1 cellular context compared by ENCODE assay signal in the genomic region with DNA sequence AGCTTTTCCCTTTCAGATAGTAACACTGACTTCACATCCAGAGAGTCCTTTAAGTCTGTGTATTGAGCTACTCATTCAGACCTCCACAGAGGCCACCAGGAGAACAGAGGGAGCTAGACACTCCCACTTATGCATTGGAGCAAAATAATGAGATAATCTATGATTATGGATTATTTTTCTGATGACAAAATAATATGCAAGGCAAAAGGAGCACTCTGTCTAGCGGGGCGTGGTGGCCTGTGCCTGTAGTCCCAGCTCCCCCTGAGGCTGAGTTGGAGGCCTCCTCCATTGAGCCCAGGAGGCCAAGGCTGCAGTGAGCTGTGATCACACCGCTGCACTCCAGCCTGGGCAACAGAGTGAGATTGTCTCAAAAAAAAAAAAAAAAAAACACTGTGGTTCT.
A peak's percentile ranks its signal among the peaks of the same experiment; 100 is the strongest.
TF ChIP-seq lines count a peak whose summit lies in the region.

No MANE protein-coding gene starts in this region.

TF ChIP-seq in HepG2, 621 proteins besides CTCF, POLR2A, EP300 and RAD21 (continued from another document):
- TF ChIP-seq ZSCAN9 (CRISPR knock-in tag; IDR thresholded peaks at IDR 0.05; ENCODE audit: borderline replicate concordance) (no peak), STAT6 (CRISPR knock-in tag; IDR thresholded peaks at IDR 0.05; ENCODE audit: borderline replicate concordance) (no peak), E2F1 (CRISPR knock-in tag; IDR thresholded peaks at IDR 0.05) (0 out of 2 replicates have a peak, but pooled peaks have one; percentile 0), GFI1 (CRISPR knock-in tag; IDR thresholded peaks at IDR 0.05; ENCODE audit: borderline replicate concordance) (0 out of 2 replicates have a peak, but pooled peaks have one; percentile 36), ZC3H4 (CRISPR knock-in tag; IDR thresholded peaks at IDR 0.05; ENCODE audit: borderline replicate concordance) (0 out of 2 replicates have a peak, but pooled peaks have one; percentile 15), HNF1A (IDR thresholded peaks at IDR 0.05; ENCODE audit: low read depth) (no peak), HNF1A (CRISPR knock-in tag; IDR thresholded peaks at IDR 0.05; ENCODE audit: borderline replicate concordance) (no peak), MEIS2 (CRISPR knock-in tag; IDR thresholded peaks at IDR 0.05) (no peak), MXI1 (IDR thresholded peaks at IDR 0.05; ENCODE audit: borderline replicate concordance, low read depth, low read length) (no peak), TCF7L2 (IDR thresholded peaks at IDR 0.05; ENCODE audit: low read depth, low read length) (no peak), THYN1 (CRISPR knock-in tag; IDR thresholded peaks at IDR 0.05; ENCODE audit: borderline replicate concordance, low read depth) (no peak), JDP2 (CRISPR knock-in tag; IDR thresholded peaks at IDR 0.05; ENCODE audit: borderline replicate concordance) (no peak), ZBTB34 (CRISPR knock-in tag; IDR thresholded peaks at IDR 0.05) (no peak), ATF5 (CRISPR knock-in tag; IDR thresholded peaks at IDR 0.05; ENCODE audit: low read depth) (no peak), HNRNPH1 (optimal IDR thresholded peaks at IDR 0.05; ENCODE audit: low read depth, low read length) (no peak), ZNF263 (CRISPR knock-in tag; IDR thresholded peaks at IDR 0.05) (peak; percentile 56; the same call in 1 of the 2 replicates), ZBTB38 (CRISPR knock-in tag; IDR thresholded peaks at IDR 0.05) (peak; percentile 81), ZBTB33 (CRISPR knock-in tag; IDR thresholded peaks at IDR 0.05) (peak; percentile 52), SP5 (CRISPR knock-in tag; IDR thresholded peaks at IDR 0.05; ENCODE audit: borderline replicate concordance, low read depth) (no peak)
- TF ChIP-seq, protein P1, sequence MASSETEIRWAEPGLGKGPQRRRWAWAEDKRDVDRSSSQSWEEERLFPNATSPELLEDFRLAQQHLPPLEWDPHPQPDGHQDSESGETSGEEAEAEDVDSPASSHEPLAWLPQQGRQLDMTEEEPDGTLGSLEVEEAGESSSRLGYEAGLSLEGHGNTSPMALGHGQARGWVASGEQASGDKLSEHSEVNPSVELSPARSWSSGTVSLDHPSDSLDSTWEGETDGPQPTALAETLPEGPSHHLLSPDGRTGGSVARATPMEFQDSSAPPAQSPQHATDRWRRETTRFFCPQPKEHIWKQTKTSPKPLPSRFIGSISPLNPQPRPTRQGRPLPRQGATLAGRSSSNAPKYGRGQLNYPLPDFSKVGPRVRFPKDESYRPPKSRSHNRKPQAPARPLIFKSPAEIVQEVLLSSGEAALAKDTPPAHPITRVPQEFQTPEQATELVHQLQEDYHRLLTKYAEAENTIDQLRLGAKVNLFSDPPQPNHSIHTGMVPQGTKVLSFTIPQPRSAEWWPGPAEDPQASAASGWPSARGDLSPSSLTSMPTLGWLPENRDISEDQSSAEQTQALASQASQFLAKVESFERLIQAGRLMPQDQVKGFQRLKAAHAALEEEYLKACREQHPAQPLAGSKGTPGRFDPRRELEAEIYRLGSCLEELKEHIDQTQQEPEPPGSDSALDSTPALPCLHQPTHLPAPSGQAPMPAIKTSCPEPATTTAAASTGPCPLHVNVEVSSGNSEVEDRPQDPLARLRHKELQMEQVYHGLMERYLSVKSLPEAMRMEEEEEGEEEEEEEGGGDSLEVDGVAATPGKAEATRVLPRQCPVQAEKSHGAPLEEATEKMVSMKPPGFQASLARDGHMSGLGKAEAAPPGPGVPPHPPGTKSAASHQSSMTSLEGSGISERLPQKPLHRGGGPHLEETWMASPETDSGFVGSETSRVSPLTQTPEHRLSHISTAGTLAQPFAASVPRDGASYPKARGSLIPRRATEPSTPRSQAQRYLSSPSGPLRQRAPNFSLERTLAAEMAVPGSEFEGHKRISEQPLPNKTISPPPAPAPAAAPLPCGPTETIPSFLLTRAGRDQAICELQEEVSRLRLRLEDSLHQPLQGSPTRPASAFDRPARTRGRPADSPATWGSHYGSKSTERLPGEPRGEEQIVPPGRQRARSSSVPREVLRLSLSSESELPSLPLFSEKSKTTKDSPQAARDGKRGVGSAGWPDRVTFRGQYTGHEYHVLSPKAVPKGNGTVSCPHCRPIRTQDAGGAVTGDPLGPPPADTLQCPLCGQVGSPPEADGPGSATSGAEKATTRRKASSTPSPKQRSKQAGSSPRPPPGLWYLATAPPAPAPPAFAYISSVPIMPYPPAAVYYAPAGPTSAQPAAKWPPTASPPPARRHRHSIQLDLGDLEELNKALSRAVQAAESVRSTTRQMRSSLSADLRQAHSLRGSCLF (CRISPR knock-in tag; IDR thresholded peaks at IDR 0.05; ENCODE audit: borderline replicate concordance) = 0 out of 2 replicates have a peak, but pooled peaks have one; percentile 57
